24 cellular contexts compared by ENCODE assay signal in genomic region chr3:106281231-106281630, GRCh38.
A peak's percentile ranks its signal among the peaks of the same experiment; 100 is the strongest.
DNase-seq lines count a peak whose midpoint lies in the region; ATAC-seq and TF ChIP-seq lines count a peak whose summit lies in the region.
"Had no signal": no experiment of that assay in that cellular context is flagged by ENCODE, and none has a peak within 500 bp of the region (broad histone marks: within the 10 kb centered on the region; RNA-seq: fewer than 3 reads in every experiment).

No MANE protein-coding gene starts in this region.

- H3K9me3 Mint-ChIP-seq in glutamatergic neuron (ENCODE audit: unreplicated experiment): no peaks in the 10 kb centered on the region

- POLR2A ChIA-PET in AG04450 (lab: Yijun Ruan, JAX): no interaction called here

- H3K27ac Mint-ChIP-seq in glutamatergic neuron (ENCODE audit: unreplicated experiment): peak overlapping the region; percentile 31
- H3K27ac Mint-ChIP-seq: activated naive CD8-positive, alpha-beta T cell treated with anti-CD3 and anti-CD28 coated beads for 36 hours; activated T-helper 17 cell treated with anti-CD3 and anti-CD28 coated beads, Interleukin-2, amount 50 U/mL, for 72 hours; memory B cell; naive thymus-derived CD8-positive, alpha-beta T cell; stimulated activated effector memory CD8-positive, alpha-beta T cell treated with anti-CD3 and anti-CD28 coated beads, Interleukin-12 subunit alpha, Interleukin-12 subunit beta, amount 100 ng/mL, for 72 hours had no signal

- H3K36me3 ChIP-seq in WERI-Rb-1 (no peaks in the 10 kb centered on the region), left lung (no peaks in the 10 kb centered on the region)
- H3K36me3 ChIP-seq: gastrocnemius medialis, pancreas, sigmoid colon, suprapubic skin, uterus had no signal

- no peaks in the 10 kb centered on the region for H3K27me3 ChIP-seq in AG04450 (ENCODE audit: control insufficient read depth, insufficient read depth, low read length)
- H3K27me3 ChIP-seq in WERI-Rb-1 (ENCODE audit: insufficient read depth, low read depth, severe bottlenecking): no peaks in the 10 kb centered on the region
- H3K27me3 ChIP-seq in left lung: no peaks in the 10 kb centered on the region
- H3K27me3 ChIP-seq: gastrocnemius medialis, pancreas, sigmoid colon, suprapubic skin, uterus had no signal

- DNase-seq in AG04450 (ENCODE audit: low read depth, low spot score) (peak; percentile 47), LNCaP clone FGC (ENCODE audit: low read depth) (peak; percentile 54), WERI-Rb-1 (peak; percentile 63), glutamatergic neuron (no peak), left lung (no peak), hypothalamus (lab: John Stamatoyannopoulos, UW) (no peak), GM19238 (ENCODE audit: insufficient read length, low spot score) (no peak)
- no peak for DNase-seq in activated CD4-positive, alpha-beta T cell treated with anti-CD3 and anti-CD28 coated beads for 1 hour
- DNase-seq: activated naive CD8-positive, alpha-beta T cell treated with anti-CD3 and anti-CD28 coated beads for 36 hours; DMS153; dorsolateral prefrontal cortex; gastrocnemius medialis; naive thymus-derived CD8-positive, alpha-beta T cell; NCI-H2227 treated with DMSO at 0.1 percent for 48 hours; NK-92 treated with Interleukin-12 subunit alpha and Interleukin-12 subunit beta, amount 100 ng/mL, for 24 hours; pancreas; sigmoid colon; T1000; uterus had no signal

- TF ChIP-seq CTCF in AG04450 (IDR thresholded peaks at IDR 0.05; ENCODE audit: low read depth, low read length) (no peak), LNCaP clone FGC (IDR thresholded peaks at IDR 0.05; ENCODE audit: control insufficient read depth, extremely low read depth, insufficient read depth) (no peak), WERI-Rb-1 (IDR thresholded peaks at IDR 0.05; ENCODE audit: low read depth, low read length) (no peak), glutamatergic neuron (IDR thresholded peaks at IDR 0.05; ENCODE audit: partially characterized antibody, unreplicated experiment) (no peak), left lung (IDR thresholded peaks at IDR 0.05) (no peak)

- ATAC-seq in left lung: no peak
- ATAC-seq: activated T-helper 17 cell treated with anti-CD3 and anti-CD28 coated beads, Interleukin-2, amount 50 U/mL, for 72 hours; gastrocnemius medialis; naive thymus-derived CD8-positive, alpha-beta T cell; pancreas; stimulated activated effector memory CD8-positive, alpha-beta T cell treated with anti-CD3 and anti-CD28 coated beads, Interleukin-12 subunit alpha, Interleukin-12 subunit beta, amount 100 ng/mL, for 72 hours had no signal

- H3K4me1 ChIP-seq in left lung: no peaks in the 10 kb centered on the region
- H3K4me1 ChIP-seq: pancreas, suprapubic skin, uterus had no signal

- CTCF ChIA-PET in AG04450 (lab: Charles Lee): interaction anchor here (0.9 kb wide), 1 partner anchor 328 kb away, joined by 3 read pairs; no protein-coding TSS in a partner anchor

- intact Hi-C loops in left lung (cut with DNase I): no loop called here

- no peaks in the 10 kb centered on the region for H3K36me3 Mint-ChIP-seq in glutamatergic neuron (ENCODE audit: unreplicated experiment)
- H3K36me3 Mint-ChIP-seq: memory B cell; stimulated activated effector memory CD8-positive, alpha-beta T cell treated with anti-CD3 and anti-CD28 coated beads, Interleukin-12 subunit alpha, Interleukin-12 subunit beta, amount 100 ng/mL, for 72 hours had no signal

- H3K27me3 Mint-ChIP-seq in glutamatergic neuron (ENCODE audit: unreplicated experiment): no peaks in the 10 kb centered on the region
- H3K27me3 Mint-ChIP-seq: activated naive CD8-positive, alpha-beta T cell treated with anti-CD3 and anti-CD28 coated beads for 36 hours; activated T-helper 17 cell treated with anti-CD3 and anti-CD28 coated beads, Interleukin-2, amount 50 U/mL, for 72 hours; memory B cell; naive thymus-derived CD8-positive, alpha-beta T cell had no signal

- no peak overlapping the region for H3K27ac ChIP-seq in AG04450 (ENCODE audit: low read depth, low read length)
- peak overlapping the region; percentile 87 for H3K27ac ChIP-seq in WERI-Rb-1
- H3K27ac ChIP-seq in left lung: no peak overlapping the region
- H3K27ac ChIP-seq: C4-2B, dorsolateral prefrontal cortex, gastrocnemius medialis, pancreas, sigmoid colon, suprapubic skin, uterus had no signal

- H3K4me1 Mint-ChIP-seq in glutamatergic neuron (ENCODE audit: low read depth, unreplicated experiment): peaks cover 12% of the 10 kb centered on the region
- H3K4me1 Mint-ChIP-seq: activated T-helper 17 cell treated with anti-CD3 and anti-CD28 coated beads, Interleukin-2, amount 50 U/mL, for 72 hours had no signal

- no peak overlapping the region for H3K4me3 ChIP-seq in AG04450 (ENCODE audit: low read depth, low read length)
- H3K4me3 ChIP-seq in LNCaP clone FGC (ENCODE audit: low read depth, low read length): no peak overlapping the region
- H3K4me3 ChIP-seq in WERI-Rb-1 (ENCODE audit: low read depth, low read length): no peak overlapping the region
- H3K4me3 ChIP-seq in left lung: no peak overlapping the region
- H3K4me3 ChIP-seq: dorsolateral prefrontal cortex, gastrocnemius medialis, pancreas, sigmoid colon, suprapubic skin, uterus had no signal

- H3K4me3 Mint-ChIP-seq in glutamatergic neuron (ENCODE audit: unreplicated experiment): no peak overlapping the region
- H3K4me3 Mint-ChIP-seq: activated naive CD8-positive, alpha-beta T cell treated with anti-CD3 and anti-CD28 coated beads for 36 hours; activated T-helper 17 cell treated with anti-CD3 and anti-CD28 coated beads, Interleukin-2, amount 50 U/mL, for 72 hours; memory B cell; naive thymus-derived CD8-positive, alpha-beta T cell; stimulated activated effector memory CD8-positive, alpha-beta T cell treated with anti-CD3 and anti-CD28 coated beads, Interleukin-12 subunit alpha, Interleukin-12 subunit beta, amount 100 ng/mL, for 72 hours had no signal

- no peaks in the 10 kb centered on the region for H3K9me3 ChIP-seq in AG04450 (ENCODE audit: control insufficient read depth, insufficient read depth, low read length)
- H3K9me3 ChIP-seq in WERI-Rb-1 (ENCODE audit: severe bottlenecking): no peaks in the 10 kb centered on the region
- H3K9me3 ChIP-seq in left lung: no peaks in the 10 kb centered on the region
- H3K9me3 ChIP-seq: gastrocnemius medialis, pancreas, sigmoid colon, suprapubic skin, uterus had no signal

Comparison
In these comparisons a context has a peak if more than half of its experiments do, and no peak if none do; other contexts are left out.
1. DNase-seq: peak in AG04450 (single experiment), LNCaP clone FGC (single experiment) and WERI-Rb-1 (single experiment); none in glutamatergic neuron (single experiment), left lung (0 of 2), hypothalamus (0 of 51), GM19238 (single experiment) and activated CD4-positive, alpha-beta T cell treated with anti-CD3 and anti-CD28 coated beads for 1 hour (single experiment).